18 cellular contexts compared by ENCODE assay signal in the genomic region with DNA sequence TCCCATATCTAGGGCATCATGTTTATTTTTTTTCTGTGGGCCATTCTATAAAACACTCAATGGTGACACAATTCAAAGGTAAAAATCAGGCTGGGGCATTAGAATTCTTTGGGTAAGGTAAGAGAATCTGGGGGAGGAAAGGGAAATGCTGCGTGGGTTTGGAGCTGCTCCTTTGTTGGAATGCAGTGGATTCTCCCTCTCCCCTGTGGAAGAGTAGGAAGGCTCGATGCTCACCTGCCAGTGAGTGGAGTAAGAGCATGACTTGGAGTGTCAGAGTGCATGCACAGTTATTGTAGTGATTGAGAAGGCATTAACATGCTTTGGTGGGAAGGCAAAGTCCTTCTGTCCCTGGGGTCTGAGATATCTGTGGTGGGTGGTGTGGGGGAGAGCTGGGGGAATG.
"Had no signal": no experiment of that assay in that cellular context is flagged by ENCODE, and none has a peak within 500 bp of the region (broad histone marks: within the 10 kb centered on the region; RNA-seq: fewer than 3 reads in every experiment).

No MANE protein-coding gene starts in this region.

- H3K36me3 Mint-ChIP-seq: immature natural killer cell; memory B cell; mesothelial cell of epicardium; natural killer cell treated with Interleukin-12 subunit alpha and Interleukin-12 subunit beta and Interleukin-15 and Interleukin-18, amount 100 ng/mL, for 72 hours had no signal

- H3K27me3 Mint-ChIP-seq: memory B cell had no signal

- H3K4me1 ChIP-seq: gastrocnemius medialis, left ventricle myocardium inferior, lower lobe of right lung, stomach, transverse colon had no signal

- H3K27ac ChIP-seq: gastrocnemius medialis, left ventricle myocardium inferior, lower lobe of right lung, neutrophil, stomach, thoracic aorta, transverse colon had no signal

- H3K4me1 Mint-ChIP-seq: mesothelial cell of epicardium had no signal

- H3K9me3 Mint-ChIP-seq: memory B cell; natural killer cell treated with Interleukin-12 subunit alpha and Interleukin-12 subunit beta and Interleukin-15 and Interleukin-18, amount 100 ng/mL, for 72 hours had no signal

- H3K27ac Mint-ChIP-seq: immature natural killer cell; memory B cell; mesothelial cell of epicardium; natural killer cell treated with Interleukin-12 subunit alpha and Interleukin-12 subunit beta and Interleukin-15 and Interleukin-18, amount 100 ng/mL, for 72 hours had no signal

- ATAC-seq: esophagus mucosa; gastrocnemius medialis; lower lobe of right lung; natural killer cell treated with Interleukin-12 subunit alpha and Interleukin-12 subunit beta and Interleukin-15 and Interleukin-18, amount 100 ng/mL, for 72 hours; right cardiac atrium had no signal

- H3K4me3 Mint-ChIP-seq: immature natural killer cell; mesothelial cell of epicardium; natural killer cell treated with Interleukin-12 subunit alpha and Interleukin-12 subunit beta and Interleukin-15 and Interleukin-18, amount 100 ng/mL, for 72 hours had no signal

- H3K4me3 ChIP-seq: gastrocnemius medialis, left ventricle myocardium inferior, lower lobe of right lung, stomach, transverse colon had no signal

- H3K36me3 ChIP-seq: gastrocnemius medialis, left ventricle myocardium inferior, lower lobe of right lung, neutrophil, stomach, thoracic aorta, transverse colon had no signal

- H3K27me3 ChIP-seq: gastrocnemius medialis, neutrophil, stomach, transverse colon had no signal

- DNase-seq: effector memory CD4-positive, alpha-beta T cell; gastrocnemius medialis; immature natural killer cell; left ventricle myocardium inferior; lower lobe of right lung; posterior cingulate gyrus; right cardiac atrium; small intestine; stimulated activated CD4-positive, alpha-beta T cell treated with anti-CD3 and anti-CD28 coated beads, Interleukin-12 subunit alpha, Interleukin-12 subunit beta, amount 100 ng/mL, for 4 hours; stimulated activated naive CD4-positive, alpha-beta T cell; stomach; transverse colon had no signal

- H3K9me3 ChIP-seq: gastrocnemius medialis, lower lobe of right lung, neutrophil, stomach, thoracic aorta, transverse colon had no signal
